Comparison of ENCODE assay signal across 21 cellular contexts in the genomic region with DNA sequence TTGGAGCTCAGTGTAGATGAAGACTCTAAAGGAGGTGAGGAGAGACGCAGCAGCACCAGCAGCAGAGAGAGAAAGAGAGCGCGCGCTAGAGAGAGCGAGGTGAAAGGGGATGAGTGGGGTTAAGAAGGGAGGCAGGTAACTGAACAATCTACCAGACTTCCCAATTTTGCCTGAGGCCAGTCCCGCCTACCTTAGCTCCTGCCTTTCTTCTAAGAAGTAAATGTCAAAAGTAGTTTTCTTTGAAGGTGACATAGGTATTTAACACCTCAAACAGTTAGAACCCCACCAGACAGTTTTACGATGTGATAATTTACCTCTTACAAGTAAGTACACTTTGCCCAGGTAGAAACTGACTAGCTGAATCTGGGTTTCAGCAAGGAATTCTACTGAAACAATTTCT.
A peak's percentile ranks its signal among the peaks of the same experiment; 100 is the strongest.
DNase-seq lines count a peak whose midpoint lies in the region; ATAC-seq and TF ChIP-seq lines count a peak whose summit lies in the region.
"Had no signal": no experiment of that assay in that cellular context is flagged by ENCODE, and none has a peak within 500 bp of the region (broad histone marks: within the 10 kb centered on the region; RNA-seq: fewer than 3 reads in every experiment).

No MANE protein-coding gene starts in this region.

- CTCF ChIA-PET in HEK293 (lab: Yijun Ruan, JAX): interaction anchor here (1.4 to 2.5 kb wide), 2 partner anchors 8 to 15 kb away, joined by 3 to 12 read pairs; no protein-coding TSS in a partner anchor

- peaks cover 3% of the 10 kb centered on the region; the same call in 1 of the 2 replicates for H3K4me1 ChIP-seq in HEK293 (ENCODE audit: control insufficient read depth, insufficient read depth, low read length)
- H3K4me1 ChIP-seq: A549 had no signal

- H3K4me3 Mint-ChIP-seq in activated CD4-positive, alpha-beta T cell treated with anti-CD3 and anti-CD28 coated beads, Interleukin-2, amount 10 ng/mL, durations not matched to agents 24 days and 14 days: no peak overlapping the region
- peak overlapping the region; percentile 48 for H3K4me3 Mint-ChIP-seq in type B pancreatic cell
- H3K4me3 Mint-ChIP-seq: CD4-positive, alpha-beta T cell; IgD-negative memory B cell had no signal

- H3K36me3 ChIP-seq in HEK293 (ENCODE audit: control insufficient read depth in 2 of 2, insufficient read depth in 1 of 2, low read length in 2 of 2): no peaks in the 10 kb centered on the region

- ATAC-seq in HG02571 (IDR thresholded peaks at IDR 0.05; ENCODE audit: unreplicated experiment): no peak
- no peak for ATAC-seq in HG02623 (IDR thresholded peaks at IDR 0.05; ENCODE audit: unreplicated experiment)
- ATAC-seq: A549, HCT116, HepG2 had no signal

- no peaks in the 10 kb centered on the region for H3K4me1 Mint-ChIP-seq in activated CD4-positive, alpha-beta T cell treated with anti-CD3 and anti-CD28 coated beads, Interleukin-2, amount 10 ng/mL, durations not matched to agents 24 days and 14 days
- H3K4me1 Mint-ChIP-seq in type B pancreatic cell (ENCODE audit: unreplicated experiment): peaks cover 40% of the 10 kb centered on the region
- H3K4me1 Mint-ChIP-seq: IgD-negative memory B cell had no signal

- intact Hi-C loops in activated CD4-positive, alpha-beta T cell treated with anti-CD3 and anti-CD28 coated beads, Interleukin-2, amount 10 ng/mL, durations not matched to agents 24 days and 14 days (cut with micrococcal nuclease): no loop called here

- POLR2A ChIA-PET in HEK293 (lab: Yijun Ruan, JAX): no interaction called here

- no peaks in the 10 kb centered on the region for H3K36me3 Mint-ChIP-seq in activated CD4-positive, alpha-beta T cell treated with anti-CD3 and anti-CD28 coated beads, Interleukin-2, amount 10 ng/mL, durations not matched to agents 24 days and 14 days (ENCODE audit: low read depth)
- no peaks in the 10 kb centered on the region for H3K36me3 Mint-ChIP-seq in type B pancreatic cell
- H3K36me3 Mint-ChIP-seq: IgD-negative memory B cell had no signal

- H3K27me3 Mint-ChIP-seq in activated CD4-positive, alpha-beta T cell treated with anti-CD3 and anti-CD28 coated beads, Interleukin-2, amount 10 ng/mL, durations not matched to agents 24 days and 14 days: peaks cover 9% of the 10 kb centered on the region
- peaks cover 4% of the 10 kb centered on the region for H3K27me3 Mint-ChIP-seq in type B pancreatic cell

- no peak overlapping the region for H3K27ac ChIP-seq in HEK293 (ENCODE audit: extremely low read depth, low read depth, low read length)
- H3K27ac ChIP-seq: 22Rv1, A549, C4-2B, GM23248 had no signal

- peak; percentile 16 for DNase-seq in activated CD4-positive, alpha-beta T cell treated with anti-CD3 and anti-CD28 coated beads, Interleukin-2, amount 10 ng/mL, durations not matched to agents 24 days and 14 days
- DNase-seq in activated CD4-positive, alpha-beta T cell treated with anti-CD3 and anti-CD28 coated beads for 48 hours: no peak
- peak; percentile 89 for DNase-seq in islet precursor cell
- DNase-seq in type B pancreatic cell (ENCODE audit: extremely low spot score, unreplicated experiment): no peak
- no peak for DNase-seq in Kasumi-1 (lab: John Stamatoyannopoulos, UW)
- DNase-seq: AML-193; Calu3; CD4-positive, alpha-beta T cell; DMS79 treated with DMSO at 0.1 percent for 48 hours; GM23248; H7; KBM-7 had no signal

- no peaks in the 10 kb centered on the region for H3K9me3 ChIP-seq in HEK293 (ENCODE audit: control insufficient read depth, insufficient read depth, low read depth, low read length)
- H3K9me3 ChIP-seq: A549 had no signal

- H3K27ac Mint-ChIP-seq in activated CD4-positive, alpha-beta T cell treated with anti-CD3 and anti-CD28 coated beads, Interleukin-2, amount 10 ng/mL, durations not matched to agents 24 days and 14 days: no peak overlapping the region
- peak overlapping the region; percentile 5 for H3K27ac Mint-ChIP-seq in type B pancreatic cell
- H3K27ac Mint-ChIP-seq: CD4-positive, alpha-beta T cell; IgD-negative memory B cell had no signal

- H3K4me3 ChIP-seq in HEK293 (ENCODE audit: low read depth, low read length): no peak overlapping the region
- H3K4me3 ChIP-seq: A549, GM23248 had no signal

- no peak for TF ChIP-seq CTCF in HEK293 (tag by site-specific recombination; IDR thresholded peaks at IDR 0.05)
- TF ChIP-seq CTCF in type B pancreatic cell (conservative IDR thresholded peaks at IDR 0.05): no peak

- H3K9me3 Mint-ChIP-seq in activated CD4-positive, alpha-beta T cell treated with anti-CD3 and anti-CD28 coated beads, Interleukin-2, amount 10 ng/mL, durations not matched to agents 24 days and 14 days: no peaks in the 10 kb centered on the region
- H3K9me3 Mint-ChIP-seq in type B pancreatic cell: no peaks in the 10 kb centered on the region
- H3K9me3 Mint-ChIP-seq: CD4-positive, alpha-beta T cell; IgD-negative memory B cell had no signal

TF ChIP-seq in HEK293, 187 proteins besides CTCF, POLR2A, EP300 and RAD21:
- no peak for TF ChIP-seq ZFP3 (tag by site-specific recombination; IDR thresholded peaks at IDR 0.05; ENCODE audit: low read depth)
- no peak for TF ChIP-seq ZNF76 (tag by site-specific recombination; IDR thresholded peaks at IDR 0.05; ENCODE audit: borderline replicate concordance, low read depth)
- TF ChIP-seq, protein P1, sequence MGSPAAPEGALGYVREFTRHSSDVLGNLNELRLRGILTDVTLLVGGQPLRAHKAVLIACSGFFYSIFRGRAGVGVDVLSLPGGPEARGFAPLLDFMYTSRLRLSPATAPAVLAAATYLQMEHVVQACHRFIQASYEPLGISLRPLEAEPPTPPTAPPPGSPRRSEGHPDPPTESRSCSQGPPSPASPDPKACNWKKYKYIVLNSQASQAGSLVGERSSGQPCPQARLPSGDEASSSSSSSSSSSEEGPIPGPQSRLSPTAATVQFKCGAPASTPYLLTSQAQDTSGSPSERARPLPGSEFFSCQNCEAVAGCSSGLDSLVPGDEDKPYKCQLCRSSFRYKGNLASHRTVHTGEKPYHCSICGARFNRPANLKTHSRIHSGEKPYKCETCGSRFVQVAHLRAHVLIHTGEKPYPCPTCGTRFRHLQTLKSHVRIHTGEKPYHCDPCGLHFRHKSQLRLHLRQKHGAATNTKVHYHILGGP (tag by site-specific recombination; IDR thresholded peaks at IDR 0.05): 0 out of 2 replicates have a peak, but pooled peaks have one; percentile 25
- no peak for TF ChIP-seq ZNF138 (tag by site-specific recombination; IDR thresholded peaks at IDR 0.05; ENCODE audit: borderline replicate concordance)
- TF ChIP-seq, protein P2, sequence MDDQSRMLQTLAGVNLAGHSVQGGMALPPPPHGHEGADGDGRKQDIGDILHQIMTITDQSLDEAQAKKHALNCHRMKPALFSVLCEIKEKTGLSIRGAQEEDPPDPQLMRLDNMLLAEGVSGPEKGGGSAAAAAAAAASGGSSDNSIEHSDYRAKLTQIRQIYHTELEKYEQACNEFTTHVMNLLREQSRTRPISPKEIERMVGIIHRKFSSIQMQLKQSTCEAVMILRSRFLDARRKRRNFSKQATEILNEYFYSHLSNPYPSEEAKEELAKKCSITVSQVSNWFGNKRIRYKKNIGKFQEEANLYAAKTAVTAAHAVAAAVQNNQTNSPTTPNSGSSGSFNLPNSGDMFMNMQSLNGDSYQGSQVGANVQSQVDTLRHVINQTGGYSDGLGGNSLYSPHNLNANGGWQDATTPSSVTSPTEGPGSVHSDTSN (CRISPR knock-in tag; IDR thresholded peaks at IDR 0.05): no peak
- no peak for TF ChIP-seq ZNF391 (tag by site-specific recombination; IDR thresholded peaks at IDR 0.05; ENCODE audit: borderline replicate concordance, low read depth)
- no peak for TF ChIP-seq ZNF239 (tag by site-specific recombination; IDR thresholded peaks at IDR 0.05)
- TF ChIP-seq ZNF626 (tag by site-specific recombination; IDR thresholded peaks at IDR 0.05): no peak

Comparison
In these comparisons a context has a peak if more than half of its experiments do, and no peak if none do; other contexts are left out.
1. DNase-seq: peak in activated CD4-positive, alpha-beta T cell treated with anti-CD3 and anti-CD28 coated beads, Interleukin-2, amount 10 ng/mL, durations not matched to agents 24 days and 14 days (single experiment) and islet precursor cell (single experiment); none in activated CD4-positive, alpha-beta T cell treated with anti-CD3 and anti-CD28 coated beads for 48 hours (single experiment), type B pancreatic cell (single experiment) and Kasumi-1 (0 of 2).